ENCODE assay signal across 8 cellular contexts in genomic region chr2:201795608-201796477, GRCh38. TPM values are rescaled to one million over a fixed set of nuclear protein-coding genes. Genes with fewer than 3 reads are reported as not detected.
A peak's percentile ranks its signal among the peaks of the same experiment; 100 is the strongest.
DNase-seq lines count a peak whose midpoint lies in the region; ATAC-seq lines count a peak whose summit lies in the region.

No MANE protein-coding gene starts in this region.

- ATAC-seq in left colon (peak; percentile 58), HG02884 (IDR thresholded peaks at IDR 0.05; ENCODE audit: unreplicated experiment) (no peak)

- DNase-seq in SIG-M5 treated with dmso at 0.1 percent for 504 hours (lab: John Stamatoyannopoulos, UW; ENCODE audit: unreplicated experiment) (peak; percentile 25), SIG-M5 (lab: John Stamatoyannopoulos, UW) (no peak), NCI-H2171 treated with DMSO at 0.1 percent for 48 hours (lab: John Stamatoyannopoulos, UW) (peak; percentile 68), T47D (ENCODE audit: low read depth in 1 of 2, low spot score in 1 of 2) (peak; percentile 22 to 58), left colon (peak in 1 of 2 donors; percentile 9)
- no peak for DNase-seq in stimulated activated naive CD4-positive, alpha-beta T cell (lab: John Stamatoyannopoulos, UW)
- no peak for DNase-seq in T-helper 2 cell treated with Interferon-gamma antibody and Interleukin-4, amounts not matched to agents 5 μg/mL and 100 μg/mL, for 36 hours (ENCODE audit: low spot score)

- H3K27me3 Mint-ChIP-seq in T-helper 2 cell treated with Interferon-gamma antibody and Interleukin-4, amounts not matched to agents 5 μg/mL and 100 μg/mL, for 36 hours (ENCODE audit: low read depth), result peaks cover 8% of the 10 kb centered on the region

- H3K36me3 Mint-ChIP-seq in T-helper 2 cell treated with Interferon-gamma antibody and Interleukin-4, amounts not matched to agents 5 μg/mL and 100 μg/mL, for 36 hours (ENCODE audit: low read depth), result no peaks in the 10 kb centered on the region

- H3K9me3 Mint-ChIP-seq in T-helper 2 cell treated with Interferon-gamma antibody and Interleukin-4, amounts not matched to agents 5 μg/mL and 100 μg/mL, for 36 hours, result no peaks in the 10 kb centered on the region

- no peak overlapping the region for H3K4me3 Mint-ChIP-seq in T-helper 2 cell treated with Interferon-gamma antibody and Interleukin-4, amounts not matched to agents 5 μg/mL and 100 μg/mL, for 36 hours

- intact Hi-C loops in left colon (cut with DNase I, micrococcal nuclease), result no loop called here

- H3K4me1 Mint-ChIP-seq in T-helper 2 cell treated with Interferon-gamma antibody and Interleukin-4, amounts not matched to agents 5 μg/mL and 100 μg/mL, for 36 hours (ENCODE audit: low read depth), result no peaks in the 10 kb centered on the region

- H3K27ac Mint-ChIP-seq in T-helper 2 cell treated with Interferon-gamma antibody and Interleukin-4, amounts not matched to agents 5 μg/mL and 100 μg/mL, for 36 hours, result no peak overlapping the region

- in situ Hi-C loops in T47D (cut with HindIII; ENCODE audit: low pct_unique_long_range_greater_than_20kb, low sequenced_read_pairs), result no loop called here

RNA-seq across cellular contexts. Expression of gene CDK15, which starts 10.5 kb away (rescaled TPM):
- 1 to 10 TPM in 1 of 2 donors, under 1 TPM in 1; 0.24 to 1.4 TPM for total RNA-seq in left colon

RNA-seq across cellular contexts. Expression of gene ALS2, which starts 15.1 kb away (rescaled TPM):
- total RNA-seq in left colon, result 1 to 10 TPM; 9.9 to 10.0 TPM

Comparison
In these comparisons a context has a peak if more than half of its experiments do, and no peak if none do; other contexts are left out.
1. DNase-seq: peak in SIG-M5 treated with dmso at 0.1 percent for 504 hours (single experiment), NCI-H2171 treated with DMSO at 0.1 percent for 48 hours (single experiment) and T47D (2 of 2); none in SIG-M5 (single experiment), stimulated activated naive CD4-positive, alpha-beta T cell (0 of 6) and T-helper 2 cell treated with Interferon-gamma antibody and Interleukin-4, amounts not matched to agents 5 μg/mL and 100 μg/mL, for 36 hours (single experiment).